In genomic region chrX:103699243-103699642, GRCh38 we compare ENCODE assay signal across 18 cellular contexts. TPM values are rescaled to one million over a fixed set of nuclear protein-coding genes. Genes with fewer than 3 reads are reported as not detected.
DNase-seq lines count a peak whose midpoint lies in the region; ATAC-seq, FAIRE-seq and TF ChIP-seq lines count a peak whose summit lies in the region.
"Had no signal": no experiment of that assay in that cellular context is flagged by ENCODE, and none has a peak within 500 bp of the region (broad histone marks: within the 10 kb centered on the region; RNA-seq: fewer than 3 reads in every experiment).

No MANE protein-coding gene starts in this region.

- TF ChIP-seq CTCF in Caco-2 (IDR thresholded peaks at IDR 0.05; ENCODE audit: insufficient read depth in 1 of 2, low read depth in 1 of 2, low read length in 1 of 2, severe bottlenecking in 1 of 2, unreplicated experiment in 1 of 2), result no peak
- no peak for TF ChIP-seq CTCF in PC-3 (conservative IDR thresholded peaks at IDR 0.05; ENCODE audit: low read depth, low read length)
- TF ChIP-seq CTCF in dorsolateral prefrontal cortex (IDR thresholded peaks at IDR 0.05 in 54 of 56, conservative IDR thresholded peaks at IDR 0.05 in 2 of 56; ENCODE audit: low read depth in 1 of 56, partially characterized antibody in 56 of 56), result no peak
- TF ChIP-seq CTCF in natural killer cell (IDR thresholded peaks at IDR 0.05), result no peak

- DNase-seq in Caco-2 (no peak), PC-3 (peak; percentile 48), dorsolateral prefrontal cortex (no peak), substantia nigra (lab: John Stamatoyannopoulos, UW) (no peak), natural killer cell (no peak), RCC 7860 (ENCODE audit: low spot score) (no peak), hippocampal formation (lab: John Stamatoyannopoulos, UW) (no peak)
- DNase-seq: BE2C; CD8-positive, alpha-beta T cell; COR-L47; DND-41; GDM1; H9 had no signal

- BruUV-seq in Caco-2 (replicated peaks; lab: Mats Ljungman, UMichigan) (no TSS peak), PC-3 (replicated peaks; lab: Mats Ljungman, UMichigan) (no TSS peak)

- H3K9me3 Mint-ChIP-seq in Caco-2 (ENCODE audit: unreplicated experiment), result no peaks in the 10 kb centered on the region
- no peaks in the 10 kb centered on the region for H3K9me3 Mint-ChIP-seq in natural killer cell
- H3K9me3 Mint-ChIP-seq: CD8-positive, alpha-beta T cell; GM23338 had no signal

- no peaks in the 10 kb centered on the region for H3K79me2 ChIP-seq in PC-3 (ENCODE audit: low read length)

- H3K9me3 ChIP-seq in Caco-2 (no peaks in the 10 kb centered on the region), PC-3 (ENCODE audit: low read length) (no peaks in the 10 kb centered on the region)
- H3K9me3 ChIP-seq: A549, BE2C had no signal

- no peaks in the 10 kb centered on the region for H3K36me3 Mint-ChIP-seq in Caco-2 (ENCODE audit: insufficient read depth, unreplicated experiment)
- no peaks in the 10 kb centered on the region for H3K36me3 Mint-ChIP-seq in natural killer cell
- H3K36me3 Mint-ChIP-seq: CD14-positive monocyte; CD8-positive, alpha-beta T cell had no signal

- H3K4me3 Mint-ChIP-seq in Caco-2 (ENCODE audit: unreplicated experiment) (peak overlapping the region; percentile 23), natural killer cell (no peak overlapping the region)
- H3K4me3 Mint-ChIP-seq: CD14-positive monocyte; CD8-positive, alpha-beta T cell; GM23338; H9 had no signal

- H3K27ac Mint-ChIP-seq in Caco-2 (ENCODE audit: unreplicated experiment) (peak overlapping the region; percentile 27), natural killer cell (no peak overlapping the region)
- H3K27ac Mint-ChIP-seq: CD14-positive monocyte; CD8-positive, alpha-beta T cell; GM23338 had no signal

- no peaks in the 10 kb centered on the region for H3K27me3 Mint-ChIP-seq in Caco-2 (ENCODE audit: insufficient read depth, unreplicated experiment)
- H3K27me3 Mint-ChIP-seq in natural killer cell (ENCODE audit: low read depth in 2 of 2), result peaks cover 4 to 21% of the 10 kb centered on the region in 2 donors

- H3K9me2 ChIP-seq in PC-3 (replicated peaks; ENCODE audit: low read length), result no peaks in the 10 kb centered on the region

- no peaks in the 10 kb centered on the region for H3K36me3 ChIP-seq in Caco-2 (ENCODE audit: control insufficient read depth, insufficient read depth, low read length)
- H3K36me3 ChIP-seq in PC-3 (ENCODE audit: low read depth, low read length), result no peaks in the 10 kb centered on the region
- H3K36me3 ChIP-seq: BE2C had no signal

- POLR2A ChIA-PET in Caco-2 (lab: Charles Lee) (interaction anchor here (0.6 kb wide), 1 partner anchor 12 kb away, joined by 4 read pairs; no protein-coding TSS in a partner anchor), PC-3 (lab: Charles Lee; ENCODE audit: unreplicated experiment) (no interaction called here)

- H3F3A ChIP-seq in PC-3 (ENCODE audit: low read length, unreplicated experiment), result no peaks in the 10 kb centered on the region

- CTCF ChIA-PET in Caco-2 (lab: Charles Lee), result no interaction called here
- CTCF ChIA-PET in PC-3 (lab: Charles Lee), result no interaction called here

- H2AFZ ChIP-seq in PC-3 (ENCODE audit: low read length), result 0 out of 2 replicates have a peak overlapping the region, but pooled peaks have one; percentile 40
- H2AFZ ChIP-seq: GM23338 had no signal

- no peaks in the 10 kb centered on the region for H4K20me1 ChIP-seq in PC-3 (ENCODE audit: low read length)

- H3K4me1 ChIP-seq in Caco-2, result peaks cover 16% of the 10 kb centered on the region
- H3K4me1 ChIP-seq in PC-3 (ENCODE audit: insufficient read depth, low read length), result peaks cover 8% of the 10 kb centered on the region
- H3K4me1 ChIP-seq: A549, BE2C had no signal

- H3K4me3 ChIP-seq in Caco-2 (ENCODE audit: low read depth, low read length), result no peak overlapping the region
- H3K4me3 ChIP-seq in PC-3 (ENCODE audit: low read length), result no peak overlapping the region
- no peak overlapping the region for H3K4me3 ChIP-seq in dorsolateral prefrontal cortex
- H3K4me3 ChIP-seq: A549, GM23338 had no signal

- no peak overlapping the region for H3K9ac ChIP-seq in PC-3 (ENCODE audit: low read length)

- intact Hi-C loops in Caco-2 (cut with micrococcal nuclease; ENCODE audit: unreplicated experiment) (no loop called here), PC-3 (cut with micrococcal nuclease) (no loop called here), dorsolateral prefrontal cortex (cut with DNase I) (no loop called here), natural killer cell (cut with micrococcal nuclease) (no loop called here)

- H3K4me1 Mint-ChIP-seq in Caco-2 (ENCODE audit: low read depth, unreplicated experiment) (peaks cover 18% of the 10 kb centered on the region), natural killer cell (no peaks in the 10 kb centered on the region)

- H3K27ac ChIP-seq in PC-3 (ENCODE audit: low read length), result no peak overlapping the region
- H3K27ac ChIP-seq in dorsolateral prefrontal cortex, result peak overlapping the region in 50 of 59 donors; percentile 11 to 100 (median 98)
- H3K27ac ChIP-seq in substantia nigra (ENCODE audit: low read depth, low read length, poor library complexity, severe bottlenecking), result peak overlapping the region; percentile 82
- H3K27ac ChIP-seq: A549 had no signal

- FAIRE-seq in RCC 7860 (lab: Jason Lieb, UNC), result no peak
- FAIRE-seq: A549, GM12892 had no signal

- peak overlapping the region; percentile 22; the same call in 1 of the 2 replicates for H3K4me2 ChIP-seq in PC-3 (ENCODE audit: low read length)
- H3K4me2 ChIP-seq: A549, GM23338 had no signal

- ATAC-seq in PC-3, result peak; percentile 18; the same call in 1 of the 2 replicates
- no peak for ATAC-seq in natural killer cell
- ATAC-seq: A549; CD8-positive, alpha-beta T cell; GM23338 had no signal

- no peaks in the 10 kb centered on the region for H3K27me3 ChIP-seq in Caco-2 (replicated peaks; ENCODE audit: control insufficient read depth, insufficient read depth, low read length)
- H3K27me3 ChIP-seq in PC-3 (ENCODE audit: low read length), result no peaks in the 10 kb centered on the region
- H3K27me3 ChIP-seq in dorsolateral prefrontal cortex, result peaks cover 0 to 60% (median 3%) of the 10 kb centered on the region in 45 donors
- H3K27me3 ChIP-seq: BE2C had no signal

RNA-seq across cellular contexts. Expression of gene TMEM31, which starts 11.5 kb away (rescaled TPM):
- not detected in 2 replicates for total RNA-seq in Caco-2 (2022)
- 0.40 TPM in 1 of 2 replicates, not detected in the other for total RNA-seq in PC-3 (2014; rRNA removed)
- 1 to 10 TPM in 27 of 120 experiments, under 1 TPM in 31, not detected in 62; 0.57 to 2.3 (median 0.98) TPM for total RNA-seq in dorsolateral prefrontal cortex
- total RNA-seq in natural killer cell, result not detected
- total RNA-seq: CD8-positive, alpha-beta T cell; GM23338; HT1080 had no signal

RNA-seq across cellular contexts. Expression of gene MORF4L2, which starts 12.7 kb away (rescaled TPM):
- total RNA-seq in Caco-2 (2022) (314 and 322 TPM in 2 replicates), PC-3 (2014; rRNA removed) (349 and 414 TPM in 2 replicates), dorsolateral prefrontal cortex (100 to 1,000 TPM; 141 to 473 (median 331) TPM), natural killer cell (100 to 1,000 TPM; 136 to 227 (median 141) TPM)
